13 cellular contexts compared by ENCODE assay signal in genomic region chr3:65524544-65525070, GRCh38.
"Had no signal": no experiment of that assay in that cellular context is flagged by ENCODE, and none has a peak within 500 bp of the region (broad histone marks: within the 10 kb centered on the region; RNA-seq: fewer than 3 reads in every experiment).

No MANE protein-coding gene starts in this region.

- H3K9me3 ChIP-seq: adrenal gland, lower lobe of right lung, neutrophil, tibial artery, vagina had no signal

- H3K27me3 ChIP-seq: adrenal gland, neutrophil, tibial artery, vagina had no signal

- H3K27ac ChIP-seq: adrenal gland, lower lobe of right lung, neutrophil, tibial artery, vagina had no signal

- H3K4me3 ChIP-seq: adrenal gland, lower lobe of right lung, smooth muscle cell, tibial artery, vagina had no signal

- ATAC-seq: activated CD4-positive, CD25-positive, alpha-beta regulatory T cell treated with anti-CD3 and anti-CD28 coated beads, Interleukin-2, amount 50 U/mL, for 24 hours; lower lobe of right lung; naive thymus-derived CD4-positive, alpha-beta T cell; right cardiac atrium; stimulated activated effector memory CD8-positive, alpha-beta T cell treated with anti-CD3 and anti-CD28 coated beads, Interleukin-12 subunit alpha, Interleukin-12 subunit beta, amount 100 ng/mL, for 72 hours had no signal

- H3K4me1 ChIP-seq: adrenal gland, lower lobe of right lung, vagina had no signal

- DNase-seq: activated naive CD4-positive, alpha-beta T cell treated with anti-CD3 and anti-CD28 coated beads, Interleukin-2, amount 50 U/mL, for 16 hours; adrenal gland; cortex of kidney; lower lobe of right lung; naive thymus-derived CD4-positive, alpha-beta T cell; posterior cingulate gyrus; right cardiac atrium; tibial artery had no signal

- H3K4me2 ChIP-seq: smooth muscle cell had no signal

- H3K36me3 ChIP-seq: adrenal gland, lower lobe of right lung, neutrophil, tibial artery, vagina had no signal
